In the genomic region with DNA sequence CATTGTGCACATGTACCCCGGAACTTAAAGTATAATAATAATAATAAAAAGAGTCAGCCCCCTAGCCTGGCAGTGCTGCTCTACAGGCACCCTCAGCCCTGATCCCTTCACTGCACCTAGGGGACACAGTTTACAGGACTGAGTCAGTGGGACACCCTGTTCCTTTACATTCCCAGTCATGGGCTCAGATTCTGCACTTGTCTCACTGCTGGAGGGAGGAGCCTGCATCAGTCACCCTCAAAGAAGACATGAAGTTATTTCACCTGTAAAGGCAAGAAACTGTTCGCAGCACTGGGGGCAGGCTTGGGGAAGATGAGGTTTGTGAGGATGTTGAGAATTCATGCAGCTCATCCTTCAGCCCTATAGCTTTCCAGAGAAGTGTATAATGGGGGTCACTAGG, we compare ENCODE assay signal across 1 cellular context.
TF ChIP-seq lines count a peak whose summit lies in the region.

No MANE protein-coding gene starts in this region.

TF ChIP-seq in K562, 482 proteins besides CTCF, POLR2A, EP300 and RAD21:
- TF ChIP-seq, protein P1, sequence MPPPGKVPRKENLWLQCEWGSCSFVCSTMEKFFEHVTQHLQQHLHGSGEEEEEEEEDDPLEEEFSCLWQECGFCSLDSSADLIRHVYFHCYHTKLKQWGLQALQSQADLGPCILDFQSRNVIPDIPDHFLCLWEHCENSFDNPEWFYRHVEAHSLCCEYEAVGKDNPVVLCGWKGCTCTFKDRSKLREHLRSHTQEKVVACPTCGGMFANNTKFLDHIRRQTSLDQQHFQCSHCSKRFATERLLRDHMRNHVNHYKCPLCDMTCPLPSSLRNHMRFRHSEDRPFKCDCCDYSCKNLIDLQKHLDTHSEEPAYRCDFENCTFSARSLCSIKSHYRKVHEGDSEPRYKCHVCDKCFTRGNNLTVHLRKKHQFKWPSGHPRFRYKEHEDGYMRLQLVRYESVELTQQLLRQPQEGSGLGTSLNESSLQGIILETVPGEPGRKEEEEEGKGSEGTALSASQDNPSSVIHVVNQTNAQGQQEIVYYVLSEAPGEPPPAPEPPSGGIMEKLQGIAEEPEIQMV (tag; conservative IDR thresholded peaks at IDR 0.05; ENCODE audit: low read depth) = no peak
- TF ChIP-seq SMARCA4 (IDR thresholded peaks at IDR 0.05) = no peak
- TF ChIP-seq KHSRP (IDR thresholded peaks at IDR 0.05) = no peak
- peak; percentile 22; the same call in 1 of the 2 replicates for TF ChIP-seq ZNF184 (CRISPR knock-in tag; IDR thresholded peaks at IDR 0.05)
- TF ChIP-seq HCFC1 (IDR thresholded peaks at IDR 0.05; ENCODE audit: low read depth, low read length) = no peak
- no peak for TF ChIP-seq ZBTB8A (IDR thresholded peaks at IDR 0.05; ENCODE audit: partially characterized antibody)
- no peak for TF ChIP-seq ATF3 (IDR thresholded peaks at IDR 0.05)
- TF ChIP-seq ATF3 (CRISPR knock-in tag; conservative IDR thresholded peaks at IDR 0.05) = no peak
- TF ChIP-seq, protein P2, sequence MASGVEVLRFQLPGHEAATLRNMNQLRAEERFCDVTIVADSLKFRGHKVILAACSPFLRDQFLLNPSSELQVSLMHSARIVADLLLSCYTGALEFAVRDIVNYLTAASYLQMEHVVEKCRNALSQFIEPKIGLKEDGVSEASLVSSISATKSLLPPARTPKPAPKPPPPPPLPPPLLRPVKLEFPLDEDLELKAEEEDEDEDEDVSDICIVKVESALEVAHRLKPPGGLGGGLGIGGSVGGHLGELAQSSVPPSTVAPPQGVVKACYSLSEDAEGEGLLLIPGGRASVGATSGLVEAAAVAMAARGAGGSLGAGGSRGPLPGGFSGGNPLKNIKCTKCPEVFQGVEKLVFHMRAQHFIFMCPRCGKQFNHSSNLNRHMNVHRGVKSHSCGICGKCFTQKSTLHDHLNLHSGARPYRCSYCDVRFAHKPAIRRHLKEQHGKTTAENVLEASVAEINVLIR (CRISPR knock-in tag; IDR thresholded peaks at IDR 0.05) = no peak
- 0 out of 4 replicates have a peak, but pooled peaks of 1 of the 2 experiments have one; percentile 62 for TF ChIP-seq ZNF639 (CRISPR knock-in tag; conservative IDR thresholded peaks at IDR 0.05 in 1 of 2, IDR thresholded peaks at IDR 0.05 in 1 of 2)
- no peak for TF ChIP-seq NFIX (CRISPR knock-in tag; IDR thresholded peaks at IDR 0.05; ENCODE audit: low read depth)
- no peak for TF ChIP-seq FOXA3 (CRISPR knock-in tag; conservative IDR thresholded peaks at IDR 0.05 in 1 of 2, IDR thresholded peaks at IDR 0.05 in 1 of 2)
- TF ChIP-seq IRF2 (CRISPR knock-in tag; IDR thresholded peaks at IDR 0.05) = no peak
- TF ChIP-seq, protein P3, sequence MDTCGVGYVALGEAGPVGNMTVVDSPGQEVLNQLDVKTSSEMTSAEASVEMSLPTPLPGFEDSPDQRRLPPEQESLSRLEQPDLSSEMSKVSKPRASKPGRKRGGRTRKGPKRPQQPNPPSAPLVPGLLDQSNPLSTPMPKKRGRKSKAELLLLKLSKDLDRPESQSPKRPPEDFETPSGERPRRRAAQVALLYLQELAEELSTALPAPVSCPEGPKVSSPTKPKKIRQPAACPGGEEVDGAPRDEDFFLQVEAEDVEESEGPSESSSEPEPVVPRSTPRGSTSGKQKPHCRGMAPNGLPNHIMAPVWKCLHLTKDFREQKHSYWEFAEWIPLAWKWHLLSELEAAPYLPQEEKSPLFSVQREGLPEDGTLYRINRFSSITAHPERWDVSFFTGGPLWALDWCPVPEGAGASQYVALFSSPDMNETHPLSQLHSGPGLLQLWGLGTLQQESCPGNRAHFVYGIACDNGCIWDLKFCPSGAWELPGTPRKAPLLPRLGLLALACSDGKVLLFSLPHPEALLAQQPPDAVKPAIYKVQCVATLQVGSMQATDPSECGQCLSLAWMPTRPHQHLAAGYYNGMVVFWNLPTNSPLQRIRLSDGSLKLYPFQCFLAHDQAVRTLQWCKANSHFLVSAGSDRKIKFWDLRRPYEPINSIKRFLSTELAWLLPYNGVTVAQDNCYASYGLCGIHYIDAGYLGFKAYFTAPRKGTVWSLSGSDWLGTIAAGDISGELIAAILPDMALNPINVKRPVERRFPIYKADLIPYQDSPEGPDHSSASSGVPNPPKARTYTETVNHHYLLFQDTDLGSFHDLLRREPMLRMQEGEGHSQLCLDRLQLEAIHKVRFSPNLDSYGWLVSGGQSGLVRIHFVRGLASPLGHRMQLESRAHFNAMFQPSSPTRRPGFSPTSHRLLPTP (IDR thresholded peaks at IDR 0.05; ENCODE audit: borderline replicate concordance, extremely low read depth, insufficient read length) = no peak
- TF ChIP-seq YY1 (IDR thresholded peaks at IDR 0.05; ENCODE audit: borderline replicate concordance in 1 of 3, control insufficient read depth in 1 of 3, extremely low read depth in 1 of 3, insufficient read depth in 3 of 3, insufficient read length in 1 of 3, insufficient replicate concordance in 2 of 3, low read depth in 1 of 3, low read length in 2 of 3) = no peak
- no peak for TF ChIP-seq PTBP1 (IDR thresholded peaks at IDR 0.05; ENCODE audit: low read depth, low read length)
- TF ChIP-seq, protein P4, sequence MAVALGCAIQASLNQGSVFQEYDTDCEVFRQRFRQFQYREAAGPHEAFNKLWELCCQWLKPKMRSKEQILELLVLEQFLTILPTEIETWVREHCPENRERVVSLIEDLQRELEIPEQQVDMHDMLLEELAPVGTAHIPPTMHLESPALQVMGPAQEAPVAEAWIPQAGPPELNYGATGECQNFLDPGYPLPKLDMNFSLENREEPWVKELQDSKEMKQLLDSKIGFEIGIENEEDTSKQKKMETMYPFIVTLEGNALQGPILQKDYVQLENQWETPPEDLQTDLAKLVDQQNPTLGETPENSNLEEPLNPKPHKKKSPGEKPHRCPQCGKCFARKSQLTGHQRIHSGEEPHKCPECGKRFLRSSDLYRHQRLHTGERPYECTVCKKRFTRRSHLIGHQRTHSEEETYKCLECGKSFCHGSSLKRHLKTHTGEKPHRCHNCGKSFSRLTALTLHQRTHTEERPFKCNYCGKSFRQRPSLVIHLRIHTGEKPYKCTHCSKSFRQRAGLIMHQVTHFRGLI (CRISPR knock-in tag; IDR thresholded peaks at IDR 0.05) = no peak
- TF ChIP-seq, protein P5, sequence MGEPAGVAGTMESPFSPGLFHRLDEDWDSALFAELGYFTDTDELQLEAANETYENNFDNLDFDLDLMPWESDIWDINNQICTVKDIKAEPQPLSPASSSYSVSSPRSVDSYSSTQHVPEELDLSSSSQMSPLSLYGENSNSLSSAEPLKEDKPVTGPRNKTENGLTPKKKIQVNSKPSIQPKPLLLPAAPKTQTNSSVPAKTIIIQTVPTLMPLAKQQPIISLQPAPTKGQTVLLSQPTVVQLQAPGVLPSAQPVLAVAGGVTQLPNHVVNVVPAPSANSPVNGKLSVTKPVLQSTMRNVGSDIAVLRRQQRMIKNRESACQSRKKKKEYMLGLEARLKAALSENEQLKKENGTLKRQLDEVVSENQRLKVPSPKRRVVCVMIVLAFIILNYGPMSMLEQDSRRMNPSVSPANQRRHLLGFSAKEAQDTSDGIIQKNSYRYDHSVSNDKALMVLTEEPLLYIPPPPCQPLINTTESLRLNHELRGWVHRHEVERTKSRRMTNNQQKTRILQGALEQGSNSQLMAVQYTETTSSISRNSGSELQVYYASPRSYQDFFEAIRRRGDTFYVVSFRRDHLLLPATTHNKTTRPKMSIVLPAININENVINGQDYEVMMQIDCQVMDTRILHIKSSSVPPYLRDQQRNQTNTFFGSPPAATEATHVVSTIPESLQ (CRISPR knock-in tag; IDR thresholded peaks at IDR 0.05) = no peak
- TF ChIP-seq ZNF3 (CRISPR knock-in tag; IDR thresholded peaks at IDR 0.05) = no peak
- TF ChIP-seq PML (IDR thresholded peaks at IDR 0.05; ENCODE audit: low read length) = no peak
- no peak for TF ChIP-seq ZNF589 (CRISPR knock-in tag; IDR thresholded peaks at IDR 0.05; ENCODE audit: low read depth)
- no peak for TF ChIP-seq DDX20 (tag; IDR thresholded peaks at IDR 0.05; ENCODE audit: low read depth)
- TF ChIP-seq ZNF133 (CRISPR knock-in tag; IDR thresholded peaks at IDR 0.05) = no peak
- no peak for TF ChIP-seq ESRRB (CRISPR knock-in tag; IDR thresholded peaks at IDR 0.05; ENCODE audit: borderline replicate concordance)
- TF ChIP-seq ZNF75A (CRISPR knock-in tag; IDR thresholded peaks at IDR 0.05) = no peak
- no peak for TF ChIP-seq JUN (IDR thresholded peaks at IDR 0.05; ENCODE audit: borderline replicate concordance, low read depth, low read length)
- TF ChIP-seq JUN (CRISPR knock-in tag; IDR thresholded peaks at IDR 0.05; ENCODE audit: borderline replicate concordance) = no peak
- TF ChIP-seq STAT5B (CRISPR knock-in tag; IDR thresholded peaks at IDR 0.05) = 0 out of 2 replicates have a peak, but pooled peaks have one; percentile 17
- TF ChIP-seq USF2 (CRISPR knock-in tag; IDR thresholded peaks at IDR 0.05) = 0 out of 2 replicates have a peak, but pooled peaks have one; percentile 14
- TF ChIP-seq, protein P6, sequence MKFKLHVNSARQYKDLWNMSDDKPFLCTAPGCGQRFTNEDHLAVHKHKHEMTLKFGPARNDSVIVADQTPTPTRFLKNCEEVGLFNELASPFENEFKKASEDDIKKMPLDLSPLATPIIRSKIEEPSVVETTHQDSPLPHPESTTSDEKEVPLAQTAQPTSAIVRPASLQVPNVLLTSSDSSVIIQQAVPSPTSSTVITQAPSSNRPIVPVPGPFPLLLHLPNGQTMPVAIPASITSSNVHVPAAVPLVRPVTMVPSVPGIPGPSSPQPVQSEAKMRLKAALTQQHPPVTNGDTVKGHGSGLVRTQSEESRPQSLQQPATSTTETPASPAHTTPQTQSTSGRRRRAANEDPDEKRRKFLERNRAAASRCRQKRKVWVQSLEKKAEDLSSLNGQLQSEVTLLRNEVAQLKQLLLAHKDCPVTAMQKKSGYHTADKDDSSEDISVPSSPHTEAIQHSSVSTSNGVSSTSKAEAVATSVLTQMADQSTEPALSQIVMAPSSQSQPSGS (CRISPR knock-in tag; IDR thresholded peaks at IDR 0.05) = 0 out of 2 replicates have a peak, but pooled peaks have one; percentile 53
- TF ChIP-seq, protein P7, sequence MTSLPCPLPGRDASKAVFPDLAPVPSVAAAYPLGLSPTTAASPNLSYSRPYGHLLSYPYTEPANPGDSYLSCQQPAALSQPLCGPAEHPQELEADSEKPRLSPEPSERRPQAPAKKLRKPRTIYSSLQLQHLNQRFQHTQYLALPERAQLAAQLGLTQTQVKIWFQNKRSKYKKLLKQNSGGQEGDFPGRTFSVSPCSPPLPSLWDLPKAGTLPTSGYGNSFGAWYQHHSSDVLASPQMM (CRISPR knock-in tag; IDR thresholded peaks at IDR 0.05) = no peak
- TF ChIP-seq MYNN (IDR thresholded peaks at IDR 0.05) = no peak
- 0 out of 2 replicates have a peak, but pooled peaks have one; percentile 7 for TF ChIP-seq MYNN (CRISPR knock-in tag; IDR thresholded peaks at IDR 0.05)
- TF ChIP-seq ETV6 (IDR thresholded peaks at IDR 0.05; ENCODE audit: borderline replicate concordance in 1 of 2, low read depth in 2 of 2, low read length in 1 of 2) = no peak
- no peak for TF ChIP-seq ETV6 (CRISPR knock-in tag; IDR thresholded peaks at IDR 0.05; ENCODE audit: borderline replicate concordance)
- TF ChIP-seq, protein P8, sequence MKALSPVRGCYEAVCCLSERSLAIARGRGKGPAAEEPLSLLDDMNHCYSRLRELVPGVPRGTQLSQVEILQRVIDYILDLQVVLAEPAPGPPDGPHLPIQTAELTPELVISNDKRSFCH (CRISPR knock-in tag; IDR thresholded peaks at IDR 0.05) = no peak
- TF ChIP-seq, protein P8 (tag; IDR thresholded peaks at IDR 0.05) = 0 out of 2 replicates have a peak, but pooled peaks have one; percentile 34
